35 cellular contexts compared by ENCODE assay signal in the genomic region with DNA sequence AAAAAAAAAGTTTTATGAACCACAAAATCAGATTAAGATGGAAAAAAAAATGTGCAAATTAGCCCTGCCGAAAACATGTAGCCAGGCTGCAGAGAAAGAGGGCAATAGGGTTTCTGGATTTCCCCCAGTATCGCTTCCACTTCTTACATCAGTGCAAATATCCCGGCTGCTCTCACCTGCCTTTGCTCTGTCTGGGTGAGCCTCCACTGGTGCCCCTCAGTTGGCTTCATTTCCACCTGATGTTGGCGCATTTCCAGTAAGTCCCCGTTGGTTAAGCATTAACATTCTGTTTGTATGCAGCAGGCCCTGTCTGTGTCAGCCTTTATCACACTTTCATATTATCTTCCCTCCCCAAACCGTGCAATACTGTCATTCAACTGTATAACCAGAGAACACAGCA.
"Had no signal": no experiment of that assay in that cellular context is flagged by ENCODE, and none has a peak within 500 bp of the region (broad histone marks: within the 10 kb centered on the region; RNA-seq: fewer than 3 reads in every experiment).

No MANE protein-coding gene starts in this region.

- DNase-seq: activated CD4-positive, alpha-beta memory T cell treated with anti-CD3 and anti-CD28 coated beads, Interleukin-2, amount 10 ng/mL, durations not matched to agents 7 days and 5 days; activated CD4-positive, alpha-beta T cell treated with anti-CD3 and anti-CD28 coated beads for 1 hour; activated CD4-positive, alpha-beta T cell treated with anti-CD3 and anti-CD28 coated beads for 48 hours; activated CD4-positive, CD25-positive, alpha-beta regulatory T cell; activated CD8-positive, alpha-beta memory T cell treated with anti-CD3 and anti-CD28 coated beads for 24 hours; activated CD8-positive, alpha-beta memory T cell treated with anti-CD3 and anti-CD28 coated beads, Interleukin-2, amount 10 ng/mL, durations not matched to agents 7 days and 5 days; activated CD8-positive, alpha-beta memory T cell treated with anti-CD3 and anti-CD28 coated beads, Interleukin-2, amount 50 U/mL, for 48 hours; activated effector memory CD4-positive, alpha-beta T cell treated with Interleukin-2 at 50 U/mL for 16 hours; activated naive CD4-positive, alpha-beta T cell; activated naive CD8-positive, alpha-beta T cell treated with anti-CD3 and anti-CD28 coated beads, Interleukin-2, amount 10 ng/mL, durations not matched to agents 7 days and 5 days; activated T-cell treated with anti-CD3 and anti-CD28 coated beads, Interleukin-2, amount 50 U/mL, for 48 hours; amygdala; KG1; MM.1S; MV-4-11; NCI-H1092; NCI-H1436 treated with DMSO at 0.1 percent for 48 hours; NCI-H1694 treated with DMSO at 0.1 percent for 48 hours; NCI-H2029; NCI-H2107; NCI-H2171; NCI-H510A; NCI-H526; NK-92 treated with Interleukin-12 subunit alpha and Interleukin-12 subunit beta, amount 100 ng/mL, for 24 hours; PC-9; SIG-M5; T-cell; T-helper 17 cell; WERI-Rb-1 had no signal

- H3K36me3 ChIP-seq: ascending aorta, cardiac muscle cell, WERI-Rb-1 had no signal

- H3K4me1 ChIP-seq: ascending aorta had no signal

- ATAC-seq: activated CD8-positive, alpha-beta memory T cell treated with anti-CD3 and anti-CD28 coated beads, Interleukin-2, amount 10 ng/mL, durations not matched to agents 7 days and 5 days; Right ventricle myocardium inferior; SK-N-SH treated with all-trans-retinoic acid at 6 μM for 48 hours; T-cell; T-helper 17 cell had no signal

- H3K27ac ChIP-seq: ascending aorta, cardiac muscle cell, PC-9, RWPE1, WERI-Rb-1 had no signal

- H3K4me2 ChIP-seq: PC-9 had no signal

- H3K9me3 ChIP-seq: ascending aorta had no signal

- H2AFZ ChIP-seq: PC-9 had no signal

- FAIRE-seq: RCC 7860 had no signal

- H3K4me3 ChIP-seq: ascending aorta, cardiac muscle cell, PC-9 had no signal

- H3K27me3 ChIP-seq: ascending aorta, cardiac muscle cell had no signal
